In the genomic region with DNA sequence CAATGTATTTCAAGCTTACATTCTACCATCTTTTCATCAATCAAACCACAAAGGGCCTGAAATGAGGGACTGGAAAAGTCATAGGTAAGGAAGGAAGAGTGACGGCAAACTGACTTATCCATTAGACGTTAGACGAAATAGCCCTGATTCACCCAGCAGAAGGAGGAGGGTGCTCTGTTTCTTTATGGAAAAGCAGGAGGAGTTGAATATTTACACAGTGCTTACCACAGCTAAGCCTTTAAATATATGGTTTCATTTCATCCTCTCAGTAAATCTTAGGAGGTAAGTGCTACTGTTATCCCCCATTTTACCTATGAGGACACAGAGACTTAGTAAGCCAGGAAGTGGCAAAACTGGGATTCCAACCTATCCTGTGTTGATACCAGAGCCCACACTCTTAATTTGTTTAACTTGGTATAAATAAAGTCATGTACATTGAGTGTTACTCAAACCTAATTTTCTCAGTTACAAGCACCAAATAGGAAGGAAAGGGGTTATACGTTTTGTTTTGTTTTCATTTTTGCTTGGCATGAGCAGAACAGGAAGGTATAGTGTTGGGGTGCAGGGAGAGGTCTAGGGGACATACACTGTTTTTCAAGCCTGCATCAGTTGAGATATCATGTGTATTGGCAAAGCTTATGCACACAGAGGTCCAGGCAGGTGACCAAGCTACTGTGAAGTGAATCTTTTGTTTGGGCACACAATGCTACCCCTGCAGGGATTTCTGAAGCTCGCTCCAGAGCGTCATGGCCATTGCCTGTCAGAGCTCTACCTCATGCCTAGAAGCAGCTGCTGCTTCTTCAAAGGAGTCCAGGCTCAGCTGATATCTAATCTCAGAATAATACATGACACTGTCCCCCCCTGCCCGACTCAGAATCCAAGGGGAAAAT, we compare ENCODE assay signal across 17 cellular contexts.
DNase-seq lines count a peak whose midpoint lies in the region; ATAC-seq, FAIRE-seq and TF ChIP-seq lines count a peak whose summit lies in the region.
"Had no signal": no experiment of that assay in that cellular context is flagged by ENCODE, and none has a peak within 500 bp of the region (broad histone marks: within the 10 kb centered on the region; RNA-seq: fewer than 3 reads in every experiment).

No MANE protein-coding gene starts in this region.

- DNase-seq in H54 (ENCODE audit: insufficient read length, low spot score) (no peak), PC-9 (no peak), spleen (peak; percentile 49), NCI-H2196 (lab: John Stamatoyannopoulos, UW; ENCODE audit: unreplicated experiment) (no peak), osteocyte (ENCODE audit: extremely low spot score, unreplicated experiment) (no peak), UCSD-AML1 (lab: John Stamatoyannopoulos, UW; ENCODE audit: unreplicated experiment) (no peak)
- DNase-seq in stimulated activated effector memory CD8-positive, alpha-beta T cell treated with anti-CD3 and anti-CD28 coated beads, Interleukin-12 subunit alpha, Interleukin-12 subunit beta, amount 100 ng/mL, for 72 hours (ENCODE audit: low spot score in 2 of 2): no peak
- DNase-seq: activated B cell treated with CpG ODN at 0.5 μM for 24 hours; central memory CD4-positive, alpha-beta T cell; left ventricle myocardium superior; NCI-H2227 treated with DMSO at 0.1 percent for 48 hours; nephron progenitor cell; sigmoid colon; stimulated activated naive CD4-positive, alpha-beta T cell had no signal

- peak overlapping the region; percentile 50 for H3K4me2 ChIP-seq in PC-9
- H3K4me2 ChIP-seq: BLaER1 treated with 17β-estradiol and CSF1 and Interleukin-3, amounts not matched to agents 10 nM and 100 nM had no signal

- no peaks in the 10 kb centered on the region for H3K9me3 Mint-ChIP-seq in stimulated activated effector memory CD8-positive, alpha-beta T cell treated with anti-CD3 and anti-CD28 coated beads, Interleukin-12 subunit alpha, Interleukin-12 subunit beta, amount 100 ng/mL, for 72 hours
- H3K9me3 Mint-ChIP-seq in osteocyte (ENCODE audit: unreplicated experiment): no peaks in the 10 kb centered on the region
- H3K9me3 Mint-ChIP-seq: activated B cell treated with CpG ODN at 0.5 μM for 24 hours; activated naive CD4-positive, alpha-beta T cell treated with anti-CD3 and anti-CD28 coated beads, Interleukin-2, amount 50 U/mL, for 72 hours; nephron progenitor cell had no signal

- H3K79me2 ChIP-seq in PC-9 (ENCODE audit: low read depth): no peaks in the 10 kb centered on the region

- peaks cover 10% of the 10 kb centered on the region for H3K27me3 Mint-ChIP-seq in osteocyte (ENCODE audit: unreplicated experiment)
- H3K27me3 Mint-ChIP-seq: activated B cell treated with CpG ODN at 0.5 μM for 24 hours had no signal

- peak overlapping the region; percentile 36 for H3K27ac ChIP-seq in PC-9
- H3K27ac ChIP-seq in esophagus (ENCODE audit: low read depth in 2 of 2, low read length in 1 of 2): peak overlapping the region; percentile 66 to 68
- H3K27ac ChIP-seq in spleen: no peak overlapping the region
- H3K27ac ChIP-seq: BLaER1 treated with 17β-estradiol and CSF1 and Interleukin-3, amounts not matched to agents 10 nM and 100 nM; sigmoid colon had no signal

- H3F3A ChIP-seq in PC-9 (ENCODE audit: insufficient read depth, low read depth): 0 out of 2 replicates have a peak, but pooled peaks cover under 1% of the 10 kb centered on the region

- no peak overlapping the region for H3K27ac Mint-ChIP-seq in stimulated activated effector memory CD8-positive, alpha-beta T cell treated with anti-CD3 and anti-CD28 coated beads, Interleukin-12 subunit alpha, Interleukin-12 subunit beta, amount 100 ng/mL, for 72 hours
- no peak overlapping the region for H3K27ac Mint-ChIP-seq in osteocyte (ENCODE audit: unreplicated experiment)
- H3K27ac Mint-ChIP-seq: activated B cell treated with CpG ODN at 0.5 μM for 24 hours, nephron progenitor cell had no signal

- intact Hi-C loops in PC-9 (cut with micrococcal nuclease; ENCODE audit: unreplicated experiment): loop anchor here (2.0 to 10.0 kb wide), 3 partner anchors 51 to 103 kb away; a partner anchor contains a TSS
- intact Hi-C loops in spleen (cut with DNase I; ENCODE audit: low total_unique reads): no loop called here

- no peak for TF ChIP-seq CTCF in PC-9 (conservative IDR thresholded peaks at IDR 0.05)
- TF ChIP-seq CTCF in spleen (IDR thresholded peaks at IDR 0.05 in 8 of 11, conservative IDR thresholded peaks at IDR 0.05 in 3 of 11): no peak
- no peak for TF ChIP-seq CTCF in osteocyte (IDR thresholded peaks at IDR 0.05)

- H3K9me3 ChIP-seq in PC-9 (ENCODE audit: insufficient read depth, low read depth) (no peaks in the 10 kb centered on the region), esophagus (ENCODE audit: control insufficient read depth in 2 of 2, insufficient read depth in 1 of 2, low read depth in 1 of 2, low read length in 1 of 2) (no peaks in the 10 kb centered on the region), spleen (no peaks in the 10 kb centered on the region)
- H3K9me3 ChIP-seq: BLaER1 treated with 17β-estradiol and CSF1 and Interleukin-3, amounts not matched to agents 10 nM and 100 nM; sigmoid colon had no signal

- CTCF ChIA-PET in PC-9 (lab: Charles Lee): no interaction called here

- H3K4me3 Mint-ChIP-seq in stimulated activated effector memory CD8-positive, alpha-beta T cell treated with anti-CD3 and anti-CD28 coated beads, Interleukin-12 subunit alpha, Interleukin-12 subunit beta, amount 100 ng/mL, for 72 hours: no peak overlapping the region
- H3K4me3 Mint-ChIP-seq in osteocyte (ENCODE audit: unreplicated experiment): no peak overlapping the region
- H3K4me3 Mint-ChIP-seq: activated B cell treated with CpG ODN at 0.5 μM for 24 hours, nephron progenitor cell had no signal

- POLR2A ChIA-PET in PC-9 (lab: Charles Lee; ENCODE audit: unreplicated experiment): no interaction called here

- 38 to 51% methylated on average over 7 of the region's 7 CpGs for WGBS in esophagus, 2 donors
- 74 to 84% (median 78%) methylated on average over 7 of the region's 7 CpGs for whole genome bisulfite sequencing in spleen, 5 donors

- no peaks in the 10 kb centered on the region for H3K9me2 ChIP-seq in PC-9 (ENCODE audit: insufficient read depth)

- no peak overlapping the region for H2AFZ ChIP-seq in PC-9

- no TSS peak for BruUV-seq in PC-9 (replicated peaks; lab: Mats Ljungman, UMichigan)

- H3K4me3 ChIP-seq in PC-9 (no peak overlapping the region), esophagus (ENCODE audit: low read depth in 1 of 2, low read length in 2 of 2) (peak overlapping the region in 1 of 2 donors; percentile 6), spleen (no peak overlapping the region)
- H3K4me3 ChIP-seq: BLaER1 treated with 17β-estradiol and CSF1 and Interleukin-3, amounts not matched to agents 10 nM and 100 nM; sigmoid colon had no signal

- no peak for ATAC-seq in stimulated activated effector memory CD8-positive, alpha-beta T cell treated with anti-CD3 and anti-CD28 coated beads, Interleukin-12 subunit alpha, Interleukin-12 subunit beta, amount 100 ng/mL, for 72 hours
- ATAC-seq: activated naive CD4-positive, alpha-beta T cell treated with anti-CD3 and anti-CD28 coated beads, Interleukin-2, amount 50 U/mL, for 72 hours; left ventricle myocardium superior had no signal

- peaks cover 34% of the 10 kb centered on the region for H3K4me1 ChIP-seq in PC-9 (replicated peaks; ENCODE audit: insufficient read depth)
- H3K4me1 ChIP-seq in esophagus (ENCODE audit: control insufficient read depth in 2 of 2, insufficient read depth in 2 of 2, low read length in 1 of 2): peaks cover 0 to 9% of the 10 kb centered on the region in 2 donors
- peaks cover 0 to 33% (median 13%) of the 10 kb centered on the region in 6 donors for H3K4me1 ChIP-seq in spleen

- H3K27me3 ChIP-seq in PC-9 (ENCODE audit: insufficient read depth, low read depth): no peaks in the 10 kb centered on the region
- H3K27me3 ChIP-seq in esophagus (ENCODE audit: control insufficient read depth in 1 of 2, insufficient read depth in 2 of 2, low read length in 2 of 2): no peaks in the 10 kb centered on the region
- no peaks in the 10 kb centered on the region for H3K27me3 ChIP-seq in spleen (replicated peaks in 1 of 7)
- H3K27me3 ChIP-seq: BLaER1 treated with 17β-estradiol and CSF1 and Interleukin-3, amounts not matched to agents 10 nM and 100 nM; sigmoid colon had no signal

- H3K4me1 Mint-ChIP-seq in stimulated activated effector memory CD8-positive, alpha-beta T cell treated with anti-CD3 and anti-CD28 coated beads, Interleukin-12 subunit alpha, Interleukin-12 subunit beta, amount 100 ng/mL, for 72 hours: no peaks in the 10 kb centered on the region
- H3K4me1 Mint-ChIP-seq in osteocyte (ENCODE audit: unreplicated experiment): peaks cover 7% of the 10 kb centered on the region

- TF ChIP-seq POLR2A in H54 (IDR thresholded peaks at IDR 0.05; ENCODE audit: low read depth, low read length): no peak
- TF ChIP-seq POLR2A in spleen (IDR thresholded peaks at IDR 0.05): no peak

- FAIRE-seq in H54 (lab: Jason Lieb, UNC): peak; percentile 15

- no peaks in the 10 kb centered on the region for H3K36me3 Mint-ChIP-seq in stimulated activated effector memory CD8-positive, alpha-beta T cell treated with anti-CD3 and anti-CD28 coated beads, Interleukin-12 subunit alpha, Interleukin-12 subunit beta, amount 100 ng/mL, for 72 hours
- no peaks in the 10 kb centered on the region for H3K36me3 Mint-ChIP-seq in osteocyte (ENCODE audit: unreplicated experiment)
- H3K36me3 Mint-ChIP-seq: activated naive CD4-positive, alpha-beta T cell treated with anti-CD3 and anti-CD28 coated beads, Interleukin-2, amount 50 U/mL, for 72 hours had no signal

- no peaks in the 10 kb centered on the region for H4K20me1 ChIP-seq in PC-9 (ENCODE audit: insufficient read depth)

- no peaks in the 10 kb centered on the region for H3K36me3 ChIP-seq in PC-9 (ENCODE audit: low read depth)
- H3K36me3 ChIP-seq in esophagus (ENCODE audit: control insufficient read depth in 2 of 2, insufficient read depth in 2 of 2, low read length in 1 of 2): no peaks in the 10 kb centered on the region
- no peaks in the 10 kb centered on the region for H3K36me3 ChIP-seq in spleen
- H3K36me3 ChIP-seq: sigmoid colon had no signal

Comparison
In these comparisons a context has a peak if more than half of its experiments do, and no peak if none do; other contexts are left out.
1. H3K27ac ChIP-seq: peak in PC-9 (single experiment) and esophagus (2 of 2); none in spleen (0 of 8).